ENCODE assay signal across 19 cellular contexts in the genomic region with DNA sequence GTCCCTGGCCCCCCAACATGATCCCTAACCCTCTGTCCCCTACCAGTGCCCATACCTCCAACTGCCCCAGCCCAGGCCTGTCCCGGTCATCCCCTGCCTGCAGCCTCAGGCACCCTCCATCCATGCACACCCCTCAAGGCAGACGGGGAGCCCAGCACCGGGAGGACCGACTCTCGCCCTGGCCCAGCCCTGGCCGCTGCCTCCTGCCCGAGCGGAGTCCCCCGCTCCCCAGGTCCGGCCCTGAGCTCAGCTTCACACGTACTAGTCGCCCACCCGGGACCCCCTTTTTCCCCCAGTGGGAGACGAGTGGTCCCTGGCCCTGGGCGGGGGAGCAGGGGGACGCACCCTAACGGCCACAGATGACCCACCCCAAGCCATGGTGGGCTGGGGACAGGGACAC. TPM values are rescaled to one million over a fixed set of nuclear protein-coding genes. Genes with fewer than 3 reads are reported as not detected.
DNase-seq lines count a peak whose midpoint lies in the region; ATAC-seq and TF ChIP-seq lines count a peak whose summit lies in the region.
"Had no signal": no experiment of that assay in that cellular context is flagged by ENCODE, and none has a peak within 500 bp of the region (broad histone marks: within the 10 kb centered on the region; RNA-seq: fewer than 3 reads in every experiment).

No MANE protein-coding gene starts in this region.

- peak overlapping the region; percentile 12 for H2BK15ac ChIP-seq in mesenchymal stem cell (ENCODE audit: low read depth, poor library complexity, severe bottlenecking)

- no peaks in the 10 kb centered on the region for H3K36me3 Mint-ChIP-seq in WTC11
- H3K36me3 Mint-ChIP-seq in stimulated activated memory B cell treated with anti-CD40 and anti-IgM and Interleukin-4, amounts not matched to agents 10 μg/mL and 1 μg/mL and 100 μg/mL, for 72 hours: no peaks in the 10 kb centered on the region
- H3K36me3 Mint-ChIP-seq in activated naive CD8-positive, alpha-beta T cell treated with anti-CD3 and anti-CD28 coated beads for 36 hours: no peaks in the 10 kb centered on the region
- H3K36me3 Mint-ChIP-seq in MCF 10A (ENCODE audit: insufficient read depth, unreplicated experiment): peaks cover 55% of the 10 kb centered on the region
- H3K36me3 Mint-ChIP-seq: activated naive CD8-positive, alpha-beta T cell treated with anti-CD3 and anti-CD28 coated beads, Interleukin-2, amount 10 ng/mL, durations not matched to agents 7 days and 5 days; natural killer cell had no signal

- H3K36me3 ChIP-seq in esophagus muscularis mucosa (peaks cover 26 to 69% (median 63%) of the 10 kb centered on the region in 4 donors), mesenchymal stem cell (ENCODE audit: control insufficient read depth in 1 of 2, insufficient read depth in 2 of 2, low read depth in 1 of 2, low read length in 2 of 2) (peaks cover 3 to 85% of the 10 kb centered on the region in 2 experiments)

- H3K27ac Mint-ChIP-seq in WTC11: 0 out of 2 replicates have a peak overlapping the region, but pooled peaks have one; percentile 32
- H3K27ac Mint-ChIP-seq in stimulated activated memory B cell treated with anti-CD40 and anti-IgM and Interleukin-4, amounts not matched to agents 10 μg/mL and 1 μg/mL and 100 μg/mL, for 72 hours: no peak overlapping the region
- H3K27ac Mint-ChIP-seq in activated naive CD8-positive, alpha-beta T cell treated with anti-CD3 and anti-CD28 coated beads for 36 hours: no peak overlapping the region
- H3K27ac Mint-ChIP-seq in MCF 10A (ENCODE audit: low read depth, unreplicated experiment): no peak overlapping the region
- H3K27ac Mint-ChIP-seq: activated naive CD8-positive, alpha-beta T cell treated with anti-CD3 and anti-CD28 coated beads, Interleukin-2, amount 10 ng/mL, durations not matched to agents 7 days and 5 days; natural killer cell; progenitor cell of endocrine pancreas had no signal

- H3K4me1 ChIP-seq in esophagus muscularis mucosa (peaks cover 20 to 94% (median 68%) of the 10 kb centered on the region in 4 donors), mesenchymal stem cell (ENCODE audit: control insufficient read depth, insufficient read depth, low read depth, low read length) (peaks cover 49% of the 10 kb centered on the region)

- H2AK5ac ChIP-seq in mesenchymal stem cell (ENCODE audit: low read length, severe bottlenecking): no peak overlapping the region

- no peak overlapping the region for H2BK120ac ChIP-seq in mesenchymal stem cell (ENCODE audit: low read depth, low read length)

- DNase-seq in WTC11 (ENCODE audit: low spot score) (no peak), esophagus muscularis mucosa (ENCODE audit: extremely low spot score) (no peak), mesenchymal stem cell (no peak), MCF 10A (ENCODE audit: unreplicated experiment) (no peak), ureter (ENCODE audit: low spot score) (no peak)
- no peak for DNase-seq in activated naive CD8-positive, alpha-beta T cell treated with anti-CD3 and anti-CD28 coated beads for 36 hours
- DNase-seq: activated naive CD8-positive, alpha-beta T cell treated with anti-CD3 and anti-CD28 coated beads, Interleukin-2, amount 10 ng/mL, durations not matched to agents 7 days and 5 days; hypothalamus; Kasumi-1; natural killer cell; NCI-H1105; NCI-H2081 treated with DMSO at 0.1 percent for 48 hours; NCI-H510A; stimulated activated CD4-positive, alpha-beta T cell treated with anti-CD3 and anti-CD28 coated beads, Interleukin-12 subunit alpha, Interleukin-12 subunit beta, amount 100 ng/mL, for 4 hours; testis had no signal

- intact Hi-C loops in esophagus muscularis mucosa (cut with DNase I) (no loop called here), MCF 10A (cut with micrococcal nuclease) (no loop called here)

- no peak overlapping the region for H3K4me2 ChIP-seq in mesenchymal stem cell (ENCODE audit: low read length, poor library complexity, severe bottlenecking)

- ATAC-seq in WTC11 (no peak), HG02642 (IDR thresholded peaks at IDR 0.05; ENCODE audit: poor library complexity, unreplicated experiment) (no peak)
- peak; percentile 25 for ATAC-seq in stimulated activated memory B cell treated with anti-CD40 and anti-IgM and Interleukin-4, amounts not matched to agents 10 μg/mL and 1 μg/mL and 100 μg/mL, for 72 hours

- H3K14ac ChIP-seq in mesenchymal stem cell (ENCODE audit: low read length in 2 of 2): peak overlapping the region in 1 of 2 experiments; percentile 93

- peak overlapping the region; percentile 46 to 57 for H3K4ac ChIP-seq in mesenchymal stem cell (ENCODE audit: low read depth in 1 of 2, low read length in 2 of 2)

- H3K4me3 Mint-ChIP-seq in WTC11 (no peak overlapping the region), MCF 10A (ENCODE audit: unreplicated experiment) (no peak overlapping the region)
- H3K4me3 Mint-ChIP-seq in stimulated activated memory B cell treated with anti-CD40 and anti-IgM and Interleukin-4, amounts not matched to agents 10 μg/mL and 1 μg/mL and 100 μg/mL, for 72 hours: no peak overlapping the region
- H3K4me3 Mint-ChIP-seq in activated naive CD8-positive, alpha-beta T cell treated with anti-CD3 and anti-CD28 coated beads for 36 hours: no peak overlapping the region
- H3K4me3 Mint-ChIP-seq: activated naive CD8-positive, alpha-beta T cell treated with anti-CD3 and anti-CD28 coated beads, Interleukin-2, amount 10 ng/mL, durations not matched to agents 7 days and 5 days; natural killer cell had no signal

- POLR2A ChIA-PET in WTC11 (lab: Charles Lee) (no interaction called here), MCF 10A (lab: Yijun Ruan, JAX) (no interaction called here)

- H3K18ac ChIP-seq in mesenchymal stem cell (ENCODE audit: low read depth in 1 of 2, low read length in 2 of 2): peak overlapping the region; percentile 57 to 93

- no peak overlapping the region for H3K23ac ChIP-seq in mesenchymal stem cell (ENCODE audit: low read length in 2 of 2)

- no peak overlapping the region for H2AFZ ChIP-seq in mesenchymal stem cell (ENCODE audit: low read depth, low read length)

- H3K27me3 Mint-ChIP-seq in WTC11 (ENCODE audit: low read depth): no peaks in the 10 kb centered on the region
- H3K27me3 Mint-ChIP-seq in stimulated activated memory B cell treated with anti-CD40 and anti-IgM and Interleukin-4, amounts not matched to agents 10 μg/mL and 1 μg/mL and 100 μg/mL, for 72 hours: peaks cover 28% of the 10 kb centered on the region
- no peaks in the 10 kb centered on the region for H3K27me3 Mint-ChIP-seq in activated naive CD8-positive, alpha-beta T cell treated with anti-CD3 and anti-CD28 coated beads for 36 hours
- H3K27me3 Mint-ChIP-seq in MCF 10A (ENCODE audit: insufficient read depth, unreplicated experiment): no peaks in the 10 kb centered on the region
- H3K27me3 Mint-ChIP-seq: activated naive CD8-positive, alpha-beta T cell treated with anti-CD3 and anti-CD28 coated beads, Interleukin-2, amount 10 ng/mL, durations not matched to agents 7 days and 5 days; progenitor cell of endocrine pancreas had no signal

- peak overlapping the region; percentile 77 for H4K91ac ChIP-seq in mesenchymal stem cell (ENCODE audit: low read length)

- H3K9me3 ChIP-seq in esophagus muscularis mucosa (no peaks in the 10 kb centered on the region), mesenchymal stem cell (ENCODE audit: control insufficient read depth, low read length) (no peaks in the 10 kb centered on the region)
- H3K9me3 ChIP-seq: testis had no signal

- H3K27ac ChIP-seq in esophagus muscularis mucosa (replicated peaks in 1 of 4) (peak overlapping the region; percentile 40 to 80 (median 72)), mesenchymal stem cell (ENCODE audit: low read length, poor library complexity, severe bottlenecking) (no peak overlapping the region)
- H3K27ac ChIP-seq: C4-2B had no signal

- no peak for TF ChIP-seq POLR2A in esophagus muscularis mucosa (IDR thresholded peaks at IDR 0.05; ENCODE audit: low read depth)

- H3K9ac ChIP-seq in mesenchymal stem cell (ENCODE audit: low read length): no peak overlapping the region

- no peak for TF ChIP-seq CTCF in WTC11 (IDR thresholded peaks at IDR 0.05)
- TF ChIP-seq CTCF in esophagus muscularis mucosa (IDR thresholded peaks at IDR 0.05): no peak
- TF ChIP-seq CTCF in MCF 10A (IDR thresholded peaks at IDR 0.05; ENCODE audit: unreplicated experiment): no peak

- peak overlapping the region; percentile 79 for H4K8ac ChIP-seq in mesenchymal stem cell (ENCODE audit: low read length)

- H3K79me1 ChIP-seq in mesenchymal stem cell (replicated peaks; ENCODE audit: low read length, poor library complexity, severe bottlenecking): peaks cover 56% of the 10 kb centered on the region

- H3K27me3 ChIP-seq in esophagus muscularis mucosa (no peaks in the 10 kb centered on the region), mesenchymal stem cell (ENCODE audit: control insufficient read depth in 1 of 2, insufficient read depth in 1 of 2, low read length in 2 of 2) (no peaks in the 10 kb centered on the region)
- H3K27me3 ChIP-seq: testis had no signal

- WGBS in esophagus muscularis mucosa: 88% methylated on average over 17 of the region's 17 CpGs
- WGBS in mesenchymal stem cell: 97% methylated on average over 17 of the region's 17 CpGs

- peak overlapping the region; percentile 28 to 88 for H2BK12ac ChIP-seq in mesenchymal stem cell (ENCODE audit: low read length in 2 of 2)

- CTCF ChIA-PET in WTC11 (lab: Charles Lee): no interaction called here
- CTCF ChIA-PET in MCF 10A (lab: Yijun Ruan, JAX): no interaction called here

- no TSS peak for BruUV-seq in MCF 10A (replicated peaks; lab: Mats Ljungman, UMichigan)

- no peak for TF ChIP-seq EP300 in esophagus muscularis mucosa (IDR thresholded peaks at IDR 0.05)

- H3K4me3 ChIP-seq in esophagus muscularis mucosa: no peak overlapping the region
- no peak overlapping the region for H3K4me3 ChIP-seq in mesenchymal stem cell (ENCODE audit: insufficient read depth in 1 of 2, low read depth in 1 of 2, low read length in 2 of 2)
- H3K4me3 ChIP-seq: testis had no signal

- H3K9me3 Mint-ChIP-seq in WTC11 (no peaks in the 10 kb centered on the region), MCF 10A (ENCODE audit: unreplicated experiment) (no peaks in the 10 kb centered on the region)
- no peaks in the 10 kb centered on the region for H3K9me3 Mint-ChIP-seq in stimulated activated memory B cell treated with anti-CD40 and anti-IgM and Interleukin-4, amounts not matched to agents 10 μg/mL and 1 μg/mL and 100 μg/mL, for 72 hours
- no peaks in the 10 kb centered on the region for H3K9me3 Mint-ChIP-seq in activated naive CD8-positive, alpha-beta T cell treated with anti-CD3 and anti-CD28 coated beads for 36 hours
- H3K9me3 Mint-ChIP-seq: activated naive CD8-positive, alpha-beta T cell treated with anti-CD3 and anti-CD28 coated beads, Interleukin-2, amount 10 ng/mL, durations not matched to agents 7 days and 5 days; natural killer cell had no signal

- H3K4me1 Mint-ChIP-seq in WTC11: peaks cover 45% of the 10 kb centered on the region
- no peaks in the 10 kb centered on the region for H3K4me1 Mint-ChIP-seq in stimulated activated memory B cell treated with anti-CD40 and anti-IgM and Interleukin-4, amounts not matched to agents 10 μg/mL and 1 μg/mL and 100 μg/mL, for 72 hours
- no peaks in the 10 kb centered on the region for H3K4me1 Mint-ChIP-seq in activated naive CD8-positive, alpha-beta T cell treated with anti-CD3 and anti-CD28 coated beads for 36 hours
- H3K4me1 Mint-ChIP-seq in MCF 10A (ENCODE audit: insufficient read depth, unreplicated experiment): no peaks in the 10 kb centered on the region
- H3K4me1 Mint-ChIP-seq: activated naive CD8-positive, alpha-beta T cell treated with anti-CD3 and anti-CD28 coated beads, Interleukin-2, amount 10 ng/mL, durations not matched to agents 7 days and 5 days had no signal

- no peak overlapping the region for H2BK5ac ChIP-seq in mesenchymal stem cell (ENCODE audit: low read depth, low read length, poor library complexity, severe bottlenecking)

RNA-seq across cellular contexts. Expression of gene UBAC1, which starts 49.0 kb away (rescaled TPM):
- total RNA-seq in WTC11 (2021): 46.4 to 55.6 TPM (median 53.3 TPM) in 3 replicates
- 10 to 100 TPM; 61.6 to 77.2 (median 67.3) TPM for total RNA-seq in esophagus muscularis mucosa
- polyA plus RNA-seq in mesenchymal stem cell (2013, experiment 1 of 2): 28.9 TPM
- 28.1 TPM for polyA plus RNA-seq in mesenchymal stem cell (2013, experiment 2 of 2)
- total RNA-seq in activated naive CD8-positive, alpha-beta T cell treated with anti-CD3 and anti-CD28 coated beads for 36 hours: 10 to 100 TPM; 30.0 to 32.6 TPM
- total RNA-seq in MCF 10A (2022): 32.5 and 34.7 TPM in 2 replicates
- total RNA-seq in ureter: 34.2 TPM
